14 cellular contexts compared by ENCODE assay signal in the genomic region with DNA sequence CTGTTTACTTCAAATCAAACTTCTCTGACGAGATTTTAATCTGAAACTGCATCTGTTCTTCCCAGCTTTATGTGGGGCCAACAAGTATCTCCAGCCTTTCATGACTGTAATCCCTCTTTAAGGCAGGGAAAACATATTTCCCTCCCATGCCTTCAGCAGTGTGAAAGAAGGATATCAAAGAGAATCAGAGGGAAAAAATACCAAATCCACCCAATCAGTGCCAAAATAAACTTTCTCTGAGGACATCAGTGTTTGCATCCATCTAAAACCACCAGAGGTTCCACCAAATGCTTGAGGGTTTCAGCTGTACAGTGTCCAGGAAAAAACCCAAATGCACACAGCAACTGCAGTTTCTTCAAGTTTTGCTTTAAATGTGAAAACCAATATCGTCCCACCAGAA. TPM values are rescaled to one million over a fixed set of nuclear protein-coding genes. Genes with fewer than 3 reads are reported as not detected.
DNase-seq lines count a peak whose midpoint lies in the region; ATAC-seq, FAIRE-seq and TF ChIP-seq lines count a peak whose summit lies in the region.
"Had no signal": no experiment of that assay in that cellular context is flagged by ENCODE, and none has a peak within 500 bp of the region (broad histone marks: within the 10 kb centered on the region; RNA-seq: fewer than 3 reads in every experiment).

No MANE protein-coding gene starts in this region.

- no peaks in the 10 kb centered on the region for H3K9me3 ChIP-seq in DOHH2 (ENCODE audit: control insufficient read depth, insufficient read depth, low read length)
- H3K9me3 ChIP-seq in SK-N-MC (ENCODE audit: low read depth, low read length) = no peaks in the 10 kb centered on the region
- no peaks in the 10 kb centered on the region for H3K9me3 ChIP-seq in esophagus squamous epithelium

- no peak for ATAC-seq in HG02759 (IDR thresholded peaks at IDR 0.05; ENCODE audit: unreplicated experiment)

- H3K27ac ChIP-seq in DOHH2 (ENCODE audit: low read depth, low read length) = peak overlapping the region; percentile 5; the same call in 1 of the 2 replicates
- peak overlapping the region; percentile 71 for H3K27ac ChIP-seq in SK-N-MC
- H3K27ac ChIP-seq in esophagus squamous epithelium = peak overlapping the region; percentile 66 to 82 (median 74)

- H4K20me1 ChIP-seq in DOHH2 (ENCODE audit: control insufficient read depth, insufficient read depth, low read depth, low read length) = no peaks in the 10 kb centered on the region; the same call in 1 of the 2 replicates

- no peak for TF ChIP-seq CTCF in DOHH2 (IDR thresholded peaks at IDR 0.05; ENCODE audit: low read depth, low read length, poor library complexity, severe bottlenecking)
- no peak for TF ChIP-seq CTCF in esophagus squamous epithelium (IDR thresholded peaks at IDR 0.05)

- no peak for FAIRE-seq in GM12891 (lab: Jason Lieb, UNC)

- H3K36me3 ChIP-seq in DOHH2 (ENCODE audit: control insufficient read depth, low read length) (no peaks in the 10 kb centered on the region), SK-N-MC (ENCODE audit: insufficient read depth, low read length) (no peaks in the 10 kb centered on the region; the same call in 1 of the 2 replicates), esophagus squamous epithelium (peaks cover 0 to 57% (median 0%) of the 10 kb centered on the region in 3 donors)

- no peaks in the 10 kb centered on the region for H3K79me2 ChIP-seq in DOHH2 (ENCODE audit: control insufficient read depth, low read length)

- no peak overlapping the region for H3K9ac ChIP-seq in SK-N-MC (ENCODE audit: insufficient read length)

- H3K27me3 ChIP-seq in DOHH2 (ENCODE audit: control insufficient read depth, low read length) (no peaks in the 10 kb centered on the region), esophagus squamous epithelium (no peaks in the 10 kb centered on the region)

- H3K4me3 ChIP-seq in DOHH2 (ENCODE audit: low read length) (no peak overlapping the region), SK-N-MC (no peak overlapping the region), esophagus squamous epithelium (no peak overlapping the region), skeletal muscle cell (ENCODE audit: low read depth, low read length) (no peak overlapping the region)

- intact Hi-C loops in esophagus squamous epithelium (cut with DNase I) = no loop called here

- H3K4me2 ChIP-seq in DOHH2 (ENCODE audit: low read length) = 0 out of 2 replicates have a peak overlapping the region, but pooled peaks have one; percentile 40

- H3K9me2 ChIP-seq in DOHH2 (replicated peaks; ENCODE audit: control insufficient read depth, low read length) = no peaks in the 10 kb centered on the region

- H3K4me1 ChIP-seq in DOHH2 (ENCODE audit: control insufficient read depth, low read length) (peaks cover 34% of the 10 kb centered on the region), esophagus squamous epithelium (peaks cover 14 to 34% (median 20%) of the 10 kb centered on the region in 3 donors)

- WGBS in esophagus squamous epithelium, 2 donors = 29 to 40% methylated on average over 2 of the region's 2 CpGs

- DNase-seq in SK-N-MC (ENCODE audit: low read depth, low spot score) (no peak), esophagus squamous epithelium (lab: John Stamatoyannopoulos, UW) (no peak), skeletal muscle cell (ENCODE audit: low read depth) (peak; percentile 54), iPS-NIHi7 (ENCODE audit: extremely low spot score) (no peak), GM12891 (ENCODE audit: insufficient read length, low spot score) (no peak)
- DNase-seq in stimulated activated naive CD4-positive, alpha-beta T cell treated with Interleukin-2 at 50 U/mL for 16 hours (lab: John Stamatoyannopoulos, UW) = no peak
- DNase-seq: activated CD4-positive, CD25-positive, alpha-beta regulatory T cell treated with anti-CD3 and anti-CD28 coated beads, Interleukin-2, amount 50 U/mL, for 72 hours; activated T-cell treated with anti-CD3 and anti-CD28 coated beads, Interleukin-2, amount 50 U/mL, for 72 hours; NCI-H1436 treated with DMSO at 0.1 percent for 48 hours; stimulated activated CD8-positive, alpha-beta memory T cell treated with anti-CD3 and anti-CD28 coated beads, Interleukin-4, amount 100 ng/mL, for 48 hours had no signal

- TF ChIP-seq POLR2A in esophagus squamous epithelium (IDR thresholded peaks at IDR 0.05) (no peak), GM12891 (IDR thresholded peaks at IDR 0.05; ENCODE audit: low read depth, low read length) (no peak)

- no peaks in the 10 kb centered on the region for H3F3A ChIP-seq in DOHH2 (ENCODE audit: control insufficient read depth, insufficient read depth)

TF ChIP-seq in GM12891, 5 proteins besides CTCF, POLR2A, EP300 and RAD21:
- TF ChIP-seq POU2F2 (IDR thresholded peaks at IDR 0.05; ENCODE audit: low read depth, low read length) (no peak), SPI1 (IDR thresholded peaks at IDR 0.05; ENCODE audit: low read depth, low read length) (no peak), PAX5 (IDR thresholded peaks at IDR 0.05; ENCODE audit: insufficient read depth, low read length, severe bottlenecking) (no peak), POLR2AphosphoS5 (IDR thresholded peaks at IDR 0.05; ENCODE audit: low read depth, low read length) (no peak), TAF1 (IDR thresholded peaks at IDR 0.05; ENCODE audit: low read depth, low read length) (no peak)

RNA-seq across cellular contexts. Expression of a gene that starts 14.5 kb away (rescaled TPM):
- 10 to 100 TPM in 2 of 4 donors, 1 to 10 TPM in 2; 4.0 to 19.6 (median 8.9) TPM for total RNA-seq in esophagus squamous epithelium
- 18.9 TPM for polyA plus RNA-seq in GM12891 (2012; ENCODE audit: low read depth, missing spikeins)

RNA-seq across cellular contexts. Expression of a gene that starts 39.8 kb away (rescaled TPM):
- not detected for total RNA-seq in esophagus squamous epithelium
- not detected for polyA plus RNA-seq in GM12891 (2012; ENCODE audit: low read depth, missing spikeins)
- total RNA-seq: bronchial epithelial cell, H4 had no signal

RNA-seq across cellular contexts. Expression of a gene that starts 52.8 kb away (rescaled TPM):
- total RNA-seq in esophagus squamous epithelium = 1 to 10 TPM in 2 of 4 donors, not detected in 2; 1.3 to 1.5 TPM
- 0.42 TPM for polyA plus RNA-seq in GM12891 (2012; ENCODE audit: low read depth, missing spikeins)

Comparison
In these comparisons a context has a peak if more than half of its experiments do, and no peak if none do; other contexts are left out.
1. H3K27ac ChIP-seq: peak in every context shown above with its lines; median percentile 74 in esophagus squamous epithelium; 71 in SK-N-MC; 5 in DOHH2.